Comparison of ENCODE assay signal across 11 cellular contexts in genomic region chr16:2769675-2770056, GRCh38. TPM values are rescaled to one million over a fixed set of nuclear protein-coding genes. Genes with fewer than 3 reads are reported as not detected.
DNase-seq lines count a peak whose midpoint lies in the region; TF ChIP-seq lines count a peak whose summit lies in the region.
"Had no signal": no experiment of that assay in that cellular context is flagged by ENCODE, and none has a peak within 500 bp of the region (broad histone marks: within the 10 kb centered on the region; RNA-seq: fewer than 3 reads in every experiment).

No MANE protein-coding gene starts in this region.

- H3K9me3 ChIP-seq in stomach (no peaks in the 10 kb centered on the region), OCI-LY7 (ENCODE audit: low read length) (no peaks in the 10 kb centered on the region)

- H3K4me3 ChIP-seq in stomach = peak overlapping the region in 1 of 4 donors; percentile 16
- H3K4me3 ChIP-seq in OCI-LY7 (ENCODE audit: low read depth, low read length, poor library complexity, severe bottlenecking) = no peak overlapping the region

- BruUV-seq in OCI-LY7 (replicated peaks; lab: Mats Ljungman, UMichigan) = no TSS peak

- no peaks in the 10 kb centered on the region for H3K27me3 ChIP-seq in stomach

- TF ChIP-seq POLR2A in stomach (IDR thresholded peaks at IDR 0.05) = no peak

- DNase-seq in activated CD4-positive, alpha-beta memory T cell treated with anti-CD3 and anti-CD28 coated beads, Interleukin-2, amount 10 ng/mL, durations not matched to agents 7 days and 5 days = no peak
- DNase-seq in activated CD4-positive, alpha-beta memory T cell treated with anti-CD3 and anti-CD28 coated beads for 36 hours = no peak
- DNase-seq in fibroblast of the conjunctiva (ENCODE audit: low read depth) (peak; percentile 47), stomach (peak; percentile 75), NOMO-1 (lab: John Stamatoyannopoulos, UW; ENCODE audit: unreplicated experiment in 2 of 2) (no peak), OCI-LY7 (ENCODE audit: low spot score) (no peak)
- DNase-seq: activated effector memory CD4-positive, alpha-beta T cell treated with anti-CD3 and anti-CD28 coated beads, Interleukin-2, amount 50 U/mL, for 16 hours had no signal

- peaks cover 21 to 70% (median 50%) of the 10 kb centered on the region in 4 donors for H3K4me1 ChIP-seq in stomach
- H3K4me1 ChIP-seq in OCI-LY7 (ENCODE audit: insufficient read depth, low read length, poor library complexity, severe bottlenecking) = no peaks in the 10 kb centered on the region

- H3K9me2 ChIP-seq in OCI-LY7 (ENCODE audit: insufficient read depth, low read length) = no peaks in the 10 kb centered on the region

- no peaks in the 10 kb centered on the region for H3K9me3 Mint-ChIP-seq in activated CD4-positive, alpha-beta memory T cell treated with anti-CD3 and anti-CD28 coated beads, Interleukin-2, amount 10 ng/mL, durations not matched to agents 7 days and 5 days
- H3K9me3 Mint-ChIP-seq in activated CD4-positive, alpha-beta memory T cell treated with anti-CD3 and anti-CD28 coated beads for 36 hours = no peaks in the 10 kb centered on the region

- peaks cover 84% of the 10 kb centered on the region for H3K36me3 Mint-ChIP-seq in activated CD4-positive, alpha-beta memory T cell treated with anti-CD3 and anti-CD28 coated beads, Interleukin-2, amount 10 ng/mL, durations not matched to agents 7 days and 5 days (ENCODE audit: low read depth)
- H3K36me3 Mint-ChIP-seq in activated CD4-positive, alpha-beta memory T cell treated with anti-CD3 and anti-CD28 coated beads for 36 hours = peaks cover 65% of the 10 kb centered on the region

- H3K36me3 ChIP-seq in stomach (peaks cover 91 to 100% (median 100%) of the 10 kb centered on the region in 4 donors), OCI-LY7 (ENCODE audit: insufficient read depth, low read length) (peaks cover 98% of the 10 kb centered on the region)

- peaks cover 18% of the 10 kb centered on the region for H3K4me1 Mint-ChIP-seq in activated CD4-positive, alpha-beta memory T cell treated with anti-CD3 and anti-CD28 coated beads, Interleukin-2, amount 10 ng/mL, durations not matched to agents 7 days and 5 days
- peaks cover 7% of the 10 kb centered on the region for H3K4me1 Mint-ChIP-seq in activated CD4-positive, alpha-beta memory T cell treated with anti-CD3 and anti-CD28 coated beads for 36 hours (ENCODE audit: low read depth)

- peaks cover 11% of the 10 kb centered on the region; the same call in 1 of the 2 replicates for H3K79me2 ChIP-seq in OCI-LY7 (ENCODE audit: insufficient read depth, low read depth, low read length)

- 39 to 51% (median 45%) methylated on average over 14 of the region's 14 CpGs for WGBS in stomach, 5 donors

- H4K20me1 ChIP-seq in OCI-LY7 (ENCODE audit: insufficient read depth, low read length) = peaks cover under 1% of the 10 kb centered on the region

- H3K4me3 Mint-ChIP-seq in activated CD4-positive, alpha-beta memory T cell treated with anti-CD3 and anti-CD28 coated beads, Interleukin-2, amount 10 ng/mL, durations not matched to agents 7 days and 5 days = no peak overlapping the region
- H3K4me3 Mint-ChIP-seq in activated CD4-positive, alpha-beta memory T cell treated with anti-CD3 and anti-CD28 coated beads for 36 hours = no peak overlapping the region

- H3K27me3 Mint-ChIP-seq in activated CD4-positive, alpha-beta memory T cell treated with anti-CD3 and anti-CD28 coated beads, Interleukin-2, amount 10 ng/mL, durations not matched to agents 7 days and 5 days = no peaks in the 10 kb centered on the region
- no peaks in the 10 kb centered on the region for H3K27me3 Mint-ChIP-seq in activated CD4-positive, alpha-beta memory T cell treated with anti-CD3 and anti-CD28 coated beads for 36 hours

- H3K27ac Mint-ChIP-seq in activated CD4-positive, alpha-beta memory T cell treated with anti-CD3 and anti-CD28 coated beads, Interleukin-2, amount 10 ng/mL, durations not matched to agents 7 days and 5 days = peak overlapping the region; percentile 31
- H3K27ac Mint-ChIP-seq in activated CD4-positive, alpha-beta memory T cell treated with anti-CD3 and anti-CD28 coated beads for 36 hours = no peak overlapping the region

- H2AFZ ChIP-seq in OCI-LY7 (ENCODE audit: low read length) = no peak overlapping the region

- CTCF ChIA-PET in activated CD4-positive, alpha-beta memory T cell treated with anti-CD3 and anti-CD28 coated beads, Interleukin-2, amount 10 ng/mL, durations not matched to agents 7 days and 5 days (lab: Charles Lee) = no interaction called here
- CTCF ChIA-PET in activated CD4-positive, alpha-beta memory T cell treated with anti-CD3 and anti-CD28 coated beads for 36 hours (lab: Charles Lee) = no interaction called here
- CTCF ChIA-PET in OCI-LY7 (lab: Charles Lee; ENCODE audit: unreplicated experiment) = no interaction called here

- POLR2A ChIA-PET in activated CD4-positive, alpha-beta memory T cell treated with anti-CD3 and anti-CD28 coated beads, Interleukin-2, amount 10 ng/mL, durations not matched to agents 7 days and 5 days (lab: Charles Lee) = interaction anchor here (3.8 to 4.7 kb wide), 2 partner anchors 8 to 17 kb away, joined by 19 to 27 read pairs; partner anchors contain the start of genes ELOB and SRRM2
- POLR2A ChIA-PET in activated CD4-positive, alpha-beta memory T cell treated with anti-CD3 and anti-CD28 coated beads for 36 hours (lab: Charles Lee) = no interaction called here
- POLR2A ChIA-PET in OCI-LY7 (lab: Charles Lee) = no interaction called here

- intact Hi-C loops in activated CD4-positive, alpha-beta memory T cell treated with anti-CD3 and anti-CD28 coated beads for 36 hours (cut with micrococcal nuclease) = no loop called here
- intact Hi-C loops in stomach (cut with DNase I; ENCODE audit: low total_unique reads) (no loop called here), OCI-LY7 (cut with micrococcal nuclease; ENCODE audit: unreplicated experiment) (no loop called here)

- H3K27ac ChIP-seq in stomach = peak overlapping the region; percentile 23 to 78 (median 64)
- H3K27ac ChIP-seq in OCI-LY7 (ENCODE audit: low read depth, low read length, poor library complexity, severe bottlenecking) = no peak overlapping the region

- TF ChIP-seq CTCF in stomach (IDR thresholded peaks at IDR 0.05) (no peak), OCI-LY7 (conservative IDR thresholded peaks at IDR 0.05; ENCODE audit: low read length) (no peak)

- H3K4me2 ChIP-seq in OCI-LY7 (ENCODE audit: low read length) = no peak overlapping the region

- TF ChIP-seq EP300 in stomach (IDR thresholded peaks at IDR 0.05) = no peak

RNA-seq across cellular contexts. Expression of gene ELOB, which starts 7.4 kb away (rescaled TPM):
- 100 to 1,000 TPM; 141 to 150 TPM for total RNA-seq in activated CD4-positive, alpha-beta memory T cell treated with anti-CD3 and anti-CD28 coated beads, Interleukin-2, amount 10 ng/mL, durations not matched to agents 7 days and 5 days
- 100 to 1,000 TPM; 165 to 175 TPM for total RNA-seq in activated CD4-positive, alpha-beta memory T cell treated with anti-CD3 and anti-CD28 coated beads for 36 hours
- total RNA-seq in stomach (100 to 1,000 TPM in 4 of 5 donors, 10 to 100 TPM in 1; 68.1 to 279 (median 174) TPM), OCI-LY7 (2022) (204 and 209 TPM in 2 replicates)
- 100 to 1,000 TPM; 386 to 713 (median 456) TPM for polyA plus RNA-seq in stomach
- total RNA-seq in OCI-LY7 (2014; rRNA removed; shearing (Covaris generic)) = 282 and 285 TPM in 2 replicates

RNA-seq across cellular contexts. Expression of gene SRRM2, which starts 17.2 kb away (rescaled TPM):
- 100 to 1,000 TPM; 520 to 539 TPM for total RNA-seq in activated CD4-positive, alpha-beta memory T cell treated with anti-CD3 and anti-CD28 coated beads, Interleukin-2, amount 10 ng/mL, durations not matched to agents 7 days and 5 days
- total RNA-seq in activated CD4-positive, alpha-beta memory T cell treated with anti-CD3 and anti-CD28 coated beads for 36 hours = 100 to 1,000 TPM; 483 to 526 TPM
- total RNA-seq in stomach (1,000 to 10,000 TPM in 2 of 5 donors, 100 to 1,000 TPM in 3; 142 to 2,165 (median 929) TPM), OCI-LY7 (2022) (819 and 825 TPM in 2 replicates)
- 100 to 1,000 TPM; 151 to 384 (median 321) TPM for polyA plus RNA-seq in stomach
- total RNA-seq in OCI-LY7 (2014; rRNA removed; shearing (Covaris generic)) = 206 and 208 TPM in 2 replicates

RNA-seq across cellular contexts. Expression of gene PRSS33, which starts 17.7 kb away (rescaled TPM):
- total RNA-seq in activated CD4-positive, alpha-beta memory T cell treated with anti-CD3 and anti-CD28 coated beads, Interleukin-2, amount 10 ng/mL, durations not matched to agents 7 days and 5 days = not detected
- not detected for total RNA-seq in activated CD4-positive, alpha-beta memory T cell treated with anti-CD3 and anti-CD28 coated beads for 36 hours
- total RNA-seq in stomach = not detected
- polyA plus RNA-seq in stomach = not detected
- total RNA-seq in OCI-LY7 (2014; rRNA removed; shearing (Covaris generic)) = not detected in 2 replicates
- total RNA-seq in OCI-LY7 (2022) = not detected in 2 replicates
- total RNA-seq: A673; skeletal muscle tissue; T-helper 1 cell treated with Interleukin-12 subunit alpha and Interleukin-12 subunit beta and Interleukin-4 antibody, amounts not matched to agents 30 ng/mL and 1 ng/mL, for 36 hours had no signal

RNA-seq across cellular contexts. Expression of gene PRSS41, which starts 28.6 kb away (rescaled TPM):
- total RNA-seq in activated CD4-positive, alpha-beta memory T cell treated with anti-CD3 and anti-CD28 coated beads, Interleukin-2, amount 10 ng/mL, durations not matched to agents 7 days and 5 days = not detected
- not detected for total RNA-seq in activated CD4-positive, alpha-beta memory T cell treated with anti-CD3 and anti-CD28 coated beads for 36 hours
- total RNA-seq in stomach (not detected), OCI-LY7 (2022) (not detected in 2 replicates)
- not detected for polyA plus RNA-seq in stomach
- total RNA-seq in OCI-LY7 (2014; rRNA removed; shearing (Covaris generic)) = not detected in 2 replicates
- total RNA-seq: A673; skeletal muscle tissue; T-helper 1 cell treated with Interleukin-12 subunit alpha and Interleukin-12 subunit beta and Interleukin-4 antibody, amounts not matched to agents 30 ng/mL and 1 ng/mL, for 36 hours had no signal
- polyA plus RNA-seq: thymus had no signal

RNA-seq across cellular contexts. Expression of gene PRSS21, which starts 47.4 kb away (rescaled TPM):
- 1 to 10 TPM; 3.0 to 4.0 TPM for total RNA-seq in activated CD4-positive, alpha-beta memory T cell treated with anti-CD3 and anti-CD28 coated beads, Interleukin-2, amount 10 ng/mL, durations not matched to agents 7 days and 5 days
- total RNA-seq in activated CD4-positive, alpha-beta memory T cell treated with anti-CD3 and anti-CD28 coated beads for 36 hours = 1 to 10 TPM; 4.7 to 6.2 TPM
- total RNA-seq in stomach (1 to 10 TPM in 1 of 5 donors, not detected in 4; 1.1 TPM), OCI-LY7 (2022) (69.6 and 75.1 TPM in 2 replicates)
- 1 to 10 TPM in 1 of 3 donors, under 1 TPM in 2; 0.50 to 2.9 (median 0.65) TPM for polyA plus RNA-seq in stomach
- total RNA-seq in OCI-LY7 (2014; rRNA removed; shearing (Covaris generic)) = 44.5 and 68.7 TPM in 2 replicates
- total RNA-seq: A673, skeletal muscle tissue had no signal

Comparison
In these comparisons a context has a peak if more than half of its experiments do, and no peak if none do; other contexts are left out.
1. DNase-seq: peak in fibroblast of the conjunctiva (single experiment) and stomach (single experiment); none in activated CD4-positive, alpha-beta memory T cell treated with anti-CD3 and anti-CD28 coated beads, Interleukin-2, amount 10 ng/mL, durations not matched to agents 7 days and 5 days (single experiment), activated CD4-positive, alpha-beta memory T cell treated with anti-CD3 and anti-CD28 coated beads for 36 hours (single experiment), NOMO-1 (0 of 2) and OCI-LY7 (single experiment).